1 cellular context compared by ENCODE assay signal in genomic region chr12:31322651-31323248, GRCh38.
A peak's percentile ranks its signal among the peaks of the same experiment; 100 is the strongest.
TF ChIP-seq lines count a peak whose summit lies in the region.

No MANE protein-coding gene starts in this region.

TF ChIP-seq in K562, 482 proteins besides CTCF, POLR2A, EP300 and RAD21 (continued from another document and continues in another):
- peak; percentile 44 to 57; a peak in 1 of 4 replicates for TF ChIP-seq MLLT1 (IDR thresholded peaks at IDR 0.05)
- no peak for TF ChIP-seq ZKSCAN8 (CRISPR knock-in tag; IDR thresholded peaks at IDR 0.05)
- TF ChIP-seq GTF2E2 (tag; IDR thresholded peaks at IDR 0.05) = no peak
- TF ChIP-seq ZNF445 (CRISPR knock-in tag; IDR thresholded peaks at IDR 0.05; ENCODE audit: low read depth) = no peak
- TF ChIP-seq NKRF (IDR thresholded peaks at IDR 0.05; ENCODE audit: borderline replicate concordance) = 0 out of 2 replicates have a peak, but pooled peaks have one; percentile 16
- TF ChIP-seq ZNF764 (CRISPR knock-in tag; IDR thresholded peaks at IDR 0.05; ENCODE audit: low read depth) = no peak
- no peak for TF ChIP-seq MECOM (CRISPR knock-in tag; IDR thresholded peaks at IDR 0.05)
- no peak for TF ChIP-seq UBTF (IDR thresholded peaks at IDR 0.05; ENCODE audit: borderline replicate concordance in 1 of 2, low read depth in 2 of 2, low read length in 2 of 2)
- no peak for TF ChIP-seq ZKSCAN3 (CRISPR knock-in tag; IDR thresholded peaks at IDR 0.05)
- TF ChIP-seq HDAC3 (IDR thresholded peaks at IDR 0.05; ENCODE audit: borderline replicate concordance, partially characterized antibody) = peak; percentile 22
- no peak for TF ChIP-seq MIER1 (IDR thresholded peaks at IDR 0.05; ENCODE audit: low read depth)
- no peak for TF ChIP-seq DMBX1 (CRISPR knock-in tag; IDR thresholded peaks at IDR 0.05; ENCODE audit: borderline replicate concordance)
- TF ChIP-seq FOXM1 (IDR thresholded peaks at IDR 0.05; ENCODE audit: low read depth) = no peak
- TF ChIP-seq FOXM1 (CRISPR knock-in tag; IDR thresholded peaks at IDR 0.05; ENCODE audit: low read depth) = no peak
- no peak for TF ChIP-seq HMG20A (CRISPR knock-in tag; conservative IDR thresholded peaks at IDR 0.05)
- no peak for TF ChIP-seq FOXP4 (CRISPR knock-in tag; IDR thresholded peaks at IDR 0.05; ENCODE audit: borderline replicate concordance)
- peak; percentile 15 for TF ChIP-seq TAF1 (IDR thresholded peaks at IDR 0.05; ENCODE audit: control insufficient read depth, extremely low read depth, insufficient read depth, low read length, severe bottlenecking)
- TF ChIP-seq KAT2B (IDR thresholded peaks at IDR 0.05; ENCODE audit: low read depth, low read length) = no peak
- peak in 1 of 2 experiments; percentile 11; a peak in 1 of 4 replicates for TF ChIP-seq HDAC1 (IDR thresholded peaks at IDR 0.05)
- TF ChIP-seq NFE2 (IDR thresholded peaks at IDR 0.05; ENCODE audit: low read depth) = peak; percentile 40; the same call in 1 of the 2 replicates
- no peak for TF ChIP-seq ZNF318 (IDR thresholded peaks at IDR 0.05; ENCODE audit: borderline replicate concordance in 1 of 2, low read depth in 1 of 2)
- 0 out of 2 replicates have a peak, but pooled peaks have one; percentile 8 for TF ChIP-seq NBN (IDR thresholded peaks at IDR 0.05; ENCODE audit: low read depth)
- no peak for TF ChIP-seq PRDM10 (IDR thresholded peaks at IDR 0.05; ENCODE audit: partially characterized antibody)
- TF ChIP-seq GABPA (tag; conservative IDR thresholded peaks at IDR 0.05; ENCODE audit: low read depth) = no peak
- TF ChIP-seq ZNF184 (CRISPR knock-in tag; IDR thresholded peaks at IDR 0.05) = no peak
- TF ChIP-seq U2AF1 (optimal IDR thresholded peaks at IDR 0.05; ENCODE audit: low read depth, low read length) = no peak
- no peak for TF ChIP-seq NCOA1 (IDR thresholded peaks at IDR 0.05; ENCODE audit: low read depth)
- no peak for TF ChIP-seq ZBTB11 (CRISPR knock-in tag; IDR thresholded peaks at IDR 0.05)
- peak; percentile 11; the same call in 1 of the 2 replicates for TF ChIP-seq CTBP1 (IDR thresholded peaks at IDR 0.05; ENCODE audit: borderline replicate concordance)
- no peak for TF ChIP-seq XRCC3 (IDR thresholded peaks at IDR 0.05)
